ENCODE assay signal across 8 cellular contexts in the genomic region with DNA sequence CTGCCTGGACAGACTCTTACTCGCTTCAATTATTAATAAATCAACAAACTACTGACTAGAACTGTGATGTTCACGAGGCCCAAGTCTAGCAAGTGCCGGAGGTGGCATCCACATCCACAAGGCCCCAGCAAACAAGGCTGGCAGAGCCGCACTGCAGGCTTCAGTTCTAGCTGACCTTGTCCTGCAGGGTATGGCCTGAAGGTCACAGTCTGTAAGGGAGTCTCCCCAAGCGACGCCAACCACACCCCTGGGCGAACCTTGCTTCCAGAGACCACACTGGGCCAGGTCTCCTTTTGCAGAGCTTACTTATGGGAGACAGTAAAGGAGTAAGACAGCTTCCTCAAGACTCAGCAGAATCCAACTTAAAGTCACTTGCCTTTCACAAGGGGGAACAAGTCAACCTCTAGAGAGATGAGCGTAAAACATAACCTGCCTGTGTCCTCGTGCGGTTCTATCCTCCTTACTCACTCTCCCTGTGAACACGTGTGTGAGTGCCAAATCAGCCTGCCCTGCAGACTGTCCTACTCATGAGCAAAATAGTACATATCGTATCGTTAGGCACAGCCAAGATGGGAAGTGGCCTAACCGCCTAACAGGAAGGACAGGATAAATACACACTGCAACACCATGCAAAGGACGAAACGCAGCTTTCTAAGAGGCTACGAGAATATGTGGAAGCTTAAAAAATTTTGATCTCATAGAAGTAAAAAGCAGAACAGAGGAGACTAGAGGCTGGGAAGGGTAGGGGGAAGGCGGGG. TPM values are rescaled to one million over a fixed set of nuclear protein-coding genes. Genes with fewer than 3 reads are reported as not detected.
DNase-seq lines count a peak whose midpoint lies in the region; ATAC-seq and TF ChIP-seq lines count a peak whose summit lies in the region.

No MANE protein-coding gene starts in this region.

- H3K4me3 ChIP-seq in right atrium auricular region: no peak overlapping the region

- no peaks in the 10 kb centered on the region for H3K27me3 ChIP-seq in right atrium auricular region

- peaks cover 15% of the 10 kb centered on the region for H3K36me3 Mint-ChIP-seq in activated CD4-positive, alpha-beta memory T cell treated with anti-CD3 and anti-CD28 coated beads for 36 hours
- H3K36me3 Mint-ChIP-seq in stimulated activated effector memory CD8-positive, alpha-beta T cell treated with anti-CD3 and anti-CD28 coated beads, Interleukin-12 subunit alpha, Interleukin-12 subunit beta, amount 100 ng/mL, for 72 hours: peaks cover 83% of the 10 kb centered on the region

- H3K27ac Mint-ChIP-seq in activated CD4-positive, alpha-beta memory T cell treated with anti-CD3 and anti-CD28 coated beads for 36 hours: peak overlapping the region; percentile 75
- peak overlapping the region; percentile 96 for H3K27ac Mint-ChIP-seq in stimulated activated effector memory CD8-positive, alpha-beta T cell treated with anti-CD3 and anti-CD28 coated beads, Interleukin-12 subunit alpha, Interleukin-12 subunit beta, amount 100 ng/mL, for 72 hours

- H3K9me3 ChIP-seq in right atrium auricular region: no peaks in the 10 kb centered on the region

- in situ Hi-C loops in KBM-7 (cut with MboI; ENCODE audit: low pct_unique_long_range_greater_than_20kb, low sequenced_read_pairs): no loop called here

- intact Hi-C loops in activated CD4-positive, alpha-beta memory T cell treated with anti-CD3 and anti-CD28 coated beads for 36 hours (cut with micrococcal nuclease): no loop called here

- ATAC-seq in stimulated activated effector memory CD8-positive, alpha-beta T cell treated with anti-CD3 and anti-CD28 coated beads, Interleukin-12 subunit alpha, Interleukin-12 subunit beta, amount 100 ng/mL, for 72 hours: peak; percentile 22
- no peak for ATAC-seq in GM19328 (IDR thresholded peaks at IDR 0.05; ENCODE audit: unreplicated experiment)
- no peak for ATAC-seq in HG03135 (IDR thresholded peaks at IDR 0.05; ENCODE audit: unreplicated experiment)
- no peak for ATAC-seq in GM18858 (IDR thresholded peaks at IDR 0.05; ENCODE audit: unreplicated experiment)

- TF ChIP-seq CTCF in right atrium auricular region (IDR thresholded peaks at IDR 0.05): no peak

- H3K36me3 ChIP-seq in right atrium auricular region: no peaks in the 10 kb centered on the region

- peak; percentile 91 for DNase-seq in KBM-7
- peak; percentile 64 for DNase-seq in activated CD4-positive, alpha-beta memory T cell treated with anti-CD3 and anti-CD28 coated beads for 36 hours
- DNase-seq in right atrium auricular region (ENCODE audit: low spot score): peak; percentile 90
- no peak for DNase-seq in stimulated activated effector memory CD8-positive, alpha-beta T cell treated with anti-CD3 and anti-CD28 coated beads, Interleukin-12 subunit alpha, Interleukin-12 subunit beta, amount 100 ng/mL, for 72 hours (ENCODE audit: low spot score in 2 of 2)
- no peak for DNase-seq in NCI-H1417 (lab: John Stamatoyannopoulos, UW)

- peak overlapping the region; percentile 84 to 86 for H3K27ac ChIP-seq in right atrium auricular region

- POLR2A ChIA-PET in activated CD4-positive, alpha-beta memory T cell treated with anti-CD3 and anti-CD28 coated beads for 36 hours (lab: Charles Lee): interaction anchor here (1.2 to 6.6 kb wide), 6 partner anchors 9 to 32 kb away, joined by 4 to 138 read pairs (median 34); no protein-coding TSS in a partner anchor

- CTCF ChIA-PET in activated CD4-positive, alpha-beta memory T cell treated with anti-CD3 and anti-CD28 coated beads for 36 hours (lab: Charles Lee): interaction anchor here (1.0 to 7.2 kb wide), 9 partner anchors 10 to 94 kb away, joined by 3 to 127 read pairs (median 7); no protein-coding TSS in a partner anchor

- peaks cover 0 to 99% of the 10 kb centered on the region in 2 donors for H3K4me1 ChIP-seq in right atrium auricular region

- H3K9me3 Mint-ChIP-seq in activated CD4-positive, alpha-beta memory T cell treated with anti-CD3 and anti-CD28 coated beads for 36 hours: no peaks in the 10 kb centered on the region
- H3K9me3 Mint-ChIP-seq in stimulated activated effector memory CD8-positive, alpha-beta T cell treated with anti-CD3 and anti-CD28 coated beads, Interleukin-12 subunit alpha, Interleukin-12 subunit beta, amount 100 ng/mL, for 72 hours: no peaks in the 10 kb centered on the region

- H3K27me3 Mint-ChIP-seq in activated CD4-positive, alpha-beta memory T cell treated with anti-CD3 and anti-CD28 coated beads for 36 hours: no peaks in the 10 kb centered on the region

- peaks cover 95% of the 10 kb centered on the region for H3K4me1 Mint-ChIP-seq in activated CD4-positive, alpha-beta memory T cell treated with anti-CD3 and anti-CD28 coated beads for 36 hours (ENCODE audit: low read depth)
- H3K4me1 Mint-ChIP-seq in stimulated activated effector memory CD8-positive, alpha-beta T cell treated with anti-CD3 and anti-CD28 coated beads, Interleukin-12 subunit alpha, Interleukin-12 subunit beta, amount 100 ng/mL, for 72 hours: peaks cover 90% of the 10 kb centered on the region

- H3K4me3 Mint-ChIP-seq in activated CD4-positive, alpha-beta memory T cell treated with anti-CD3 and anti-CD28 coated beads for 36 hours: no peak overlapping the region
- peak overlapping the region; percentile 71 for H3K4me3 Mint-ChIP-seq in stimulated activated effector memory CD8-positive, alpha-beta T cell treated with anti-CD3 and anti-CD28 coated beads, Interleukin-12 subunit alpha, Interleukin-12 subunit beta, amount 100 ng/mL, for 72 hours

RNA-seq across cellular contexts. Expression of a gene that starts 22.7 kb away (rescaled TPM):
- total RNA-seq in activated CD4-positive, alpha-beta memory T cell treated with anti-CD3 and anti-CD28 coated beads for 36 hours: 10 to 100 TPM; 25.3 to 25.5 TPM
- 10 to 100 TPM; 30.3 to 31.1 TPM for total RNA-seq in right atrium auricular region

Comparison
In these comparisons a context has a peak if more than half of its experiments do, and no peak if none do; other contexts are left out.
1. DNase-seq: peak in KBM-7 (single experiment), activated CD4-positive, alpha-beta memory T cell treated with anti-CD3 and anti-CD28 coated beads for 36 hours (single experiment) and right atrium auricular region (single experiment); none in stimulated activated effector memory CD8-positive, alpha-beta T cell treated with anti-CD3 and anti-CD28 coated beads, Interleukin-12 subunit alpha, Interleukin-12 subunit beta, amount 100 ng/mL, for 72 hours (0 of 2) and NCI-H1417 (0 of 3).